In the genomic region with DNA sequence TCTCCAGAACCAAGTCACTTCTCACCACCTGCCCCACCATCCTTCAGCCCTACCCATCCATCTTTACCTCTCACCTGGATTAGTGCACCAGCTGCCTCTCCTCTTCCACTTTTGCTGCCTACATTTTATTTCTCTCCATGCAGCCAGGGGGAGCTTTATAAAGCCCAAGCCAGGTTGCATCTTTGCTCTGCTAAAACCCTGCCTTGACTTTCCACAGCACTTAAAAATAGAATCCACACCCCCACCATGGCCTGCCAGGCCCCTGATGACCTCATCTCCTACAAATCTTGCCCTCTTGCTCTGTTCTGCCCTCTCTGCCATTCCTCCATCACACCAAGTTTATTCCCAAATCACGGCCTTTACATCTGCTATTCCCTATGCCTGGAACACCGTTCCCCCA, we compare ENCODE assay signal across 10 cellular contexts. TPM values are rescaled to one million over a fixed set of nuclear protein-coding genes. Genes with fewer than 3 reads are reported as not detected.
DNase-seq lines count a peak whose midpoint lies in the region; TF ChIP-seq lines count a peak whose summit lies in the region.
"Had no signal": no experiment of that assay in that cellular context is flagged by ENCODE, and none has a peak within 500 bp of the region (broad histone marks: within the 10 kb centered on the region; RNA-seq: fewer than 3 reads in every experiment).

No MANE protein-coding gene starts in this region.

- no peaks in the 10 kb centered on the region for H3K9me2 ChIP-seq in DOHH2 (replicated peaks; ENCODE audit: control insufficient read depth, low read length)

- 85% methylated on average over 2 of the region's 2 CpGs for WGBS in esophagus muscularis mucosa

- no peaks in the 10 kb centered on the region for H3K27me3 ChIP-seq in DOHH2 (ENCODE audit: control insufficient read depth, low read length)
- no peaks in the 10 kb centered on the region for H3K27me3 ChIP-seq in vagina
- H3K27me3 ChIP-seq in esophagus muscularis mucosa = no peaks in the 10 kb centered on the region

- TF ChIP-seq CTCF in DOHH2 (IDR thresholded peaks at IDR 0.05; ENCODE audit: low read depth, low read length, poor library complexity, severe bottlenecking) = peak; percentile 34
- no peak for TF ChIP-seq CTCF in vagina (IDR thresholded peaks at IDR 0.05)
- no peak for TF ChIP-seq CTCF in esophagus muscularis mucosa (IDR thresholded peaks at IDR 0.05)

- no peak overlapping the region for H3K4me2 ChIP-seq in DOHH2 (ENCODE audit: low read length)

- H3K9me3 ChIP-seq in DOHH2 (ENCODE audit: control insufficient read depth, insufficient read depth, low read length) (no peaks in the 10 kb centered on the region), vagina (no peaks in the 10 kb centered on the region), esophagus muscularis mucosa (no peaks in the 10 kb centered on the region)
- H3K9me3 ChIP-seq: mucosa of descending colon had no signal

- DNase-seq in A172 (ENCODE audit: low spot score) = peak; percentile 51
- peak; percentile 26 for DNase-seq in OCI-M1 (lab: John Stamatoyannopoulos, UW)
- DNase-seq in fibroblast of gingiva (ENCODE audit: low read depth) = peak; percentile 41
- no peak for DNase-seq in vagina (ENCODE audit: extremely low spot score in 2 of 2)
- DNase-seq in DMS153 treated with DMSO at 0.1 percent for 48 hours (lab: John Stamatoyannopoulos, UW; ENCODE audit: unreplicated experiment) = no peak
- DNase-seq in esophagus muscularis mucosa (ENCODE audit: extremely low spot score) = no peak
- DNase-seq in OCI-M2 (lab: John Stamatoyannopoulos, UW; ENCODE audit: unreplicated experiment) = no peak
- DNase-seq: aorta, mucosa of descending colon had no signal

- no peaks in the 10 kb centered on the region for H3K79me2 ChIP-seq in DOHH2 (ENCODE audit: control insufficient read depth, low read length)

- TF ChIP-seq POLR2A in vagina (IDR thresholded peaks at IDR 0.05) = no peak
- TF ChIP-seq POLR2A in esophagus muscularis mucosa (IDR thresholded peaks at IDR 0.05; ENCODE audit: low read depth) = no peak

- intact Hi-C loops in vagina (cut with DNase I) (no loop called here), esophagus muscularis mucosa (cut with DNase I) (no loop called here)

- no peaks in the 10 kb centered on the region for H4K20me1 ChIP-seq in DOHH2 (ENCODE audit: control insufficient read depth, insufficient read depth, low read depth, low read length)

- TF ChIP-seq EP300 in esophagus muscularis mucosa (IDR thresholded peaks at IDR 0.05) = no peak

- no peak overlapping the region for H3K4me3 ChIP-seq in DOHH2 (ENCODE audit: low read length)
- no peak overlapping the region for H3K4me3 ChIP-seq in vagina
- no peak overlapping the region for H3K4me3 ChIP-seq in esophagus muscularis mucosa
- H3K4me3 ChIP-seq: mucosa of descending colon had no signal

- H3K27ac ChIP-seq in DOHH2 (ENCODE audit: low read depth, low read length) (no peak overlapping the region), vagina (no peak overlapping the region), esophagus muscularis mucosa (replicated peaks in 1 of 4) (no peak overlapping the region)

- H3F3A ChIP-seq in DOHH2 (ENCODE audit: control insufficient read depth, insufficient read depth) = peaks cover 7% of the 10 kb centered on the region; the same call in 1 of the 2 replicates

- H3K36me3 ChIP-seq in DOHH2 (ENCODE audit: control insufficient read depth, low read length) (peaks cover 3% of the 10 kb centered on the region; the same call in 1 of the 2 replicates), vagina (no peaks in the 10 kb centered on the region), esophagus muscularis mucosa (peaks cover 0 to 22% (median 13%) of the 10 kb centered on the region in 4 donors)

- H3K4me1 ChIP-seq in DOHH2 (ENCODE audit: control insufficient read depth, low read length) (peaks cover 26% of the 10 kb centered on the region), vagina (peaks cover 28% of the 10 kb centered on the region), esophagus muscularis mucosa (peaks cover 25 to 34% (median 31%) of the 10 kb centered on the region in 4 donors)

RNA-seq across cellular contexts. Expression of a gene that starts 1.8 kb away (rescaled TPM):
- total RNA-seq in A172 (2014; rRNA removed; shearing (Covaris generic)) = 10.2 and 20.5 TPM in 2 replicates
- total RNA-seq in vagina (65.6 TPM), esophagus muscularis mucosa (10 to 100 TPM in 3 of 4 donors, 1 to 10 TPM in 1; 7.1 to 17.0 (median 12.6) TPM)

RNA-seq across cellular contexts. Expression of a gene that starts 17.7 kb away (rescaled TPM):
- 79.1 and 85.7 TPM in 2 replicates for total RNA-seq in A172 (2014; rRNA removed; shearing (Covaris generic))
- total RNA-seq in vagina (1,161 TPM), esophagus muscularis mucosa (1,000 to 10,000 TPM in 1 of 4 donors, 100 to 1,000 TPM in 2, 10 to 100 TPM in 1; 82.2 to 1,609 (median 182) TPM)

RNA-seq across cellular contexts. Expression of a gene that starts 22.0 kb away (rescaled TPM):
- not detected in 2 replicates for total RNA-seq in A172 (2014; rRNA removed; shearing (Covaris generic))
- 1.2 TPM for total RNA-seq in vagina
- not detected for total RNA-seq in esophagus muscularis mucosa
- total RNA-seq: aorta had no signal

RNA-seq across cellular contexts. Expression of a gene that starts 28.0 kb away (rescaled TPM):
- total RNA-seq in A172 (2014; rRNA removed; shearing (Covaris generic)) = not detected in 2 replicates
- total RNA-seq in vagina (190 TPM), esophagus muscularis mucosa (100 to 1,000 TPM; 236 to 275 (median 250) TPM)

RNA-seq across cellular contexts. Expression of a gene that starts 28.3 kb away (rescaled TPM):
- not detected in 2 replicates for total RNA-seq in A172 (2014; rRNA removed; shearing (Covaris generic))
- total RNA-seq in vagina (not detected), esophagus muscularis mucosa (under 1 TPM in 1 of 4 donors, not detected in 3; 0.65 TPM)

Comparison
In these comparisons a context has a peak if more than half of its experiments do, and no peak if none do; other contexts are left out.
1. DNase-seq: peak in A172 (single experiment), OCI-M1 (single experiment) and fibroblast of gingiva (single experiment); none in vagina (0 of 2), DMS153 treated with DMSO at 0.1 percent for 48 hours (single experiment), esophagus muscularis mucosa (single experiment) and OCI-M2 (single experiment).